In the genomic region with DNA sequence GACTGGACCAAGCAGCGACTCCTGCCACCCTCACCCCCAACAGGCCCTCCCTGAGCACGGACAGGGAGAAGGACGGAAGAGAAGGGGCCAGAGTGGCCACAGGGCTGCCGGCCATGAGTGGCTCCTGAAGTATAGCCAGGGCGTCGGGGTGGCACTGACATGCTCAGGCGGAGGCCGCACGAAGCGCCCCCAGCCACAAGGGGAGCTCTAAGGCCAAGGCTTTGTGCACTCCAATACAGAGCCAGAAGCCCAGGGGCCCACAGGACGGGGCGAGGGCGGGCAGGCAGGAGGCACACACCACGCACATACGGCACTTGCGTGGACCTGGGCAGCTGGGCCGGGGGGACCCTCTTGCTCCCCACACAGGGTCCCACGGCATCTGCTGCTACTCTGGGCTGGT, we compare ENCODE assay signal across 9 cellular contexts. TPM values are rescaled to one million over a fixed set of nuclear protein-coding genes. Genes with fewer than 3 reads are reported as not detected.
A peak's percentile ranks its signal among the peaks of the same experiment; 100 is the strongest.
DNase-seq lines count a peak whose midpoint lies in the region; TF ChIP-seq lines count a peak whose summit lies in the region.
"Had no signal": no experiment of that assay in that cellular context is flagged by ENCODE, and none has a peak within 500 bp of the region (broad histone marks: within the 10 kb centered on the region; RNA-seq: fewer than 3 reads in every experiment).

No MANE protein-coding gene starts in this region.

- no peaks in the 10 kb centered on the region for H4K20me1 ChIP-seq in neural progenitor cell (ENCODE audit: low read depth)

- no peak for TF ChIP-seq POLR2A in prostate gland (IDR thresholded peaks at IDR 0.05)

- peaks cover 5% of the 10 kb centered on the region for H3K27me3 Mint-ChIP-seq in neural progenitor cell (ENCODE audit: insufficient read depth, low read depth)

- H3K4me3 ChIP-seq in brain microvascular endothelial cell (ENCODE audit: low read depth, low read length) (no peak overlapping the region), neural progenitor cell (no peak overlapping the region), prostate gland (no peak overlapping the region)
- H3K4me3 ChIP-seq: skin epidermis had no signal

- H3F3A ChIP-seq in neural progenitor cell (ENCODE audit: low read depth) = no peaks in the 10 kb centered on the region

- peak; percentile 69 for TF ChIP-seq CTCF in brain microvascular endothelial cell (IDR thresholded peaks at IDR 0.05; ENCODE audit: low read depth, low read length, missing control alignments)
- TF ChIP-seq CTCF in neural progenitor cell (IDR thresholded peaks at IDR 0.05) = peak; percentile 52
- TF ChIP-seq CTCF in prostate gland (IDR thresholded peaks at IDR 0.05) = no peak

- in situ Hi-C loops in brain microvascular endothelial cell (cut with HindIII; ENCODE audit: low pct_ligation_motif_present, low sequenced_read_pairs) = no loop called here

- H3K9ac ChIP-seq in neural progenitor cell = no peak overlapping the region

- H3K27me3 ChIP-seq in brain microvascular endothelial cell (replicated peaks) (no peaks in the 10 kb centered on the region), neural progenitor cell (no peaks in the 10 kb centered on the region), prostate gland (replicated peaks; ENCODE audit: insufficient read depth) (no peaks in the 10 kb centered on the region)

- no peak overlapping the region for H2AFZ ChIP-seq in neural progenitor cell (replicated peaks)

- H3K9me3 ChIP-seq in KOPT-K1 (ENCODE audit: insufficient read depth, low read length, poor library complexity, severe bottlenecking) = no peaks in the 10 kb centered on the region
- H3K9me3 ChIP-seq in neural progenitor cell (ENCODE audit: low read depth) = no peaks in the 10 kb centered on the region
- H3K9me3 ChIP-seq in prostate gland = no peaks in the 10 kb centered on the region

- DNase-seq in ELF-1 (ENCODE audit: low read depth, low spot score) = peak; percentile 47
- DNase-seq in brain microvascular endothelial cell = no peak
- peak; percentile 34 for DNase-seq in neural progenitor cell (ENCODE audit: low spot score)
- no peak for DNase-seq in NCI-H345 treated with DMSO at 0.1 percent for 48 hours (lab: John Stamatoyannopoulos, UW; ENCODE audit: unreplicated experiment)
- no peak for DNase-seq in occipital lobe (lab: John Stamatoyannopoulos, UW)
- no peak for DNase-seq in prostate gland (ENCODE audit: low spot score)
- DNase-seq in central memory CD4-positive, alpha-beta T cell = no peak

- intact Hi-C loops in prostate gland (cut with DNase I) = no loop called here

- H3K79me2 ChIP-seq in neural progenitor cell (ENCODE audit: low read depth) = no peaks in the 10 kb centered on the region

- no peak overlapping the region for H3K4me2 ChIP-seq in neural progenitor cell

- H3K4me1 Mint-ChIP-seq in neural progenitor cell = no peaks in the 10 kb centered on the region

- H3K27ac Mint-ChIP-seq in neural progenitor cell = no peak overlapping the region

- H3K9me3 Mint-ChIP-seq in neural progenitor cell = no peaks in the 10 kb centered on the region

- H3K4me3 Mint-ChIP-seq in neural progenitor cell = no peak overlapping the region

- peaks cover 16% of the 10 kb centered on the region; the same call in 1 of the 2 replicates for H3K36me3 ChIP-seq in KOPT-K1 (ENCODE audit: insufficient read depth, low read length)
- peaks cover 23% of the 10 kb centered on the region for H3K36me3 ChIP-seq in brain microvascular endothelial cell (replicated peaks)
- H3K36me3 ChIP-seq in neural progenitor cell = no peaks in the 10 kb centered on the region
- H3K36me3 ChIP-seq in prostate gland = no peaks in the 10 kb centered on the region

- H3K4me1 ChIP-seq in neural progenitor cell (no peaks in the 10 kb centered on the region), prostate gland (replicated peaks) (no peaks in the 10 kb centered on the region)

- H3K27ac ChIP-seq in KOPT-K1 (ENCODE audit: low read depth, low read length, poor library complexity, severe bottlenecking) = peak overlapping the region; percentile 84
- no peak overlapping the region for H3K27ac ChIP-seq in brain microvascular endothelial cell
- H3K27ac ChIP-seq in neural progenitor cell = no peak overlapping the region
- H3K27ac ChIP-seq in prostate gland = no peak overlapping the region

- peaks cover 22% of the 10 kb centered on the region for H3K36me3 Mint-ChIP-seq in neural progenitor cell

- whole genome bisulfite sequencing in prostate gland = 86% methylated on average over 16 of the region's 18 CpGs

RNA-seq across cellular contexts. Expression of gene KLF2, which starts 52.0 kb away (rescaled TPM):
- total RNA-seq in neural progenitor cell (ENCODE audit: low replicate concordance) (not detected in 2 replicates), occipital lobe (3.1 TPM), prostate gland (10 to 100 TPM; 19.8 to 24.4 TPM)

Comparison
In these comparisons a context has a peak if more than half of its experiments do, and no peak if none do; other contexts are left out.
1. DNase-seq: peak in ELF-1 (single experiment) and neural progenitor cell (single experiment); none in brain microvascular endothelial cell (single experiment), NCI-H345 treated with DMSO at 0.1 percent for 48 hours (single experiment), occipital lobe (single experiment), prostate gland (single experiment) and central memory CD4-positive, alpha-beta T cell (single experiment).
2. CTCF ChIP-seq: peak in brain microvascular endothelial cell (single experiment) and neural progenitor cell (single experiment); none in prostate gland (0 of 4).